In the genomic region with DNA sequence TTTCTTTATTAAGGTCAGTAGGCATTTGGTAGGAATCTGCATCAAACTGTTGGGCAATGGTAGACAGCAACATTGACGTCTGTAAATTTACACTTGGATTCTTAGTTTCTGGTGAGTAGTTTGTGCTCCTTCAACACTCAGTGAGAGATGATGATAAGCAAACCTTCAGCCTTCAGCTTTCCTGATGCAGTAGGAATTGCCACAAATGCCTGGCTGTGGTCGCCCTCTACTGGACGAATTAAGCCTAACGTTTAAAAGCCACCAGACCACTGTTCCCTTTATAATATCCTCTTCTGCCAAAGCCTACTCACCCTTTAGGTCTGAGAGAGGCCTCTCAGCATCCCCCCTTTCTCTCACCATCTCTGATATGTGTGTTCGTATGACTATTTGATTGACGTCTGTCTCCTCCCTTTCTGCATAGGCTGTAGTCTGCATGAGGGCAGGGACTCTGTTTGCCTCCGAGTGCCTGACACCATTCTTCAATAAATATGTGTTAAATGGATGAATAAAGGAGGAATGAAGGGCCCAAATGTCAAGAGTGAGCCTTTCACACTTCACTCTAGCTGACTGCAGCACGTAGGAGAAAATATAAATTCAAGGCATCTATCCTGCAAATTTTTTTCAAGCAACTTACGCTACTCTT, we compare ENCODE assay signal across 1 cellular context.
TF ChIP-seq lines count a peak whose summit lies in the region.

No MANE protein-coding gene starts in this region.

TF ChIP-seq in HepG2, 621 proteins besides CTCF, POLR2A, EP300 and RAD21 (continued from another document):
- TF ChIP-seq, protein P1, sequence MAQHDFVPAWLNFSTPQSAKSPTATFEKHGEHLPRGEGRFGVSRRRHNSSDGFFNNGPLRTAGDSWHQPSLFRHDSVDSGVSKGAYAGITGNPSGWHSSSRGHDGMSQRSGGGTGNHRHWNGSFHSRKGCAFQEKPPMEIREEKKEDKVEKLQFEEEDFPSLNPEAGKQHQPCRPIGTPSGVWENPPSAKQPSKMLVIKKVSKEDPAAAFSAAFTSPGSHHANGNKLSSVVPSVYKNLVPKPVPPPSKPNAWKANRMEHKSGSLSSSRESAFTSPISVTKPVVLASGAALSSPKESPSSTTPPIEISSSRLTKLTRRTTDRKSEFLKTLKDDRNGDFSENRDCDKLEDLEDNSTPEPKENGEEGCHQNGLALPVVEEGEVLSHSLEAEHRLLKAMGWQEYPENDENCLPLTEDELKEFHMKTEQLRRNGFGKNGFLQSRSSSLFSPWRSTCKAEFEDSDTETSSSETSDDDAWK (CRISPR knock-in tag; IDR thresholded peaks at IDR 0.05), result no peak
- TF ChIP-seq, protein P2, sequence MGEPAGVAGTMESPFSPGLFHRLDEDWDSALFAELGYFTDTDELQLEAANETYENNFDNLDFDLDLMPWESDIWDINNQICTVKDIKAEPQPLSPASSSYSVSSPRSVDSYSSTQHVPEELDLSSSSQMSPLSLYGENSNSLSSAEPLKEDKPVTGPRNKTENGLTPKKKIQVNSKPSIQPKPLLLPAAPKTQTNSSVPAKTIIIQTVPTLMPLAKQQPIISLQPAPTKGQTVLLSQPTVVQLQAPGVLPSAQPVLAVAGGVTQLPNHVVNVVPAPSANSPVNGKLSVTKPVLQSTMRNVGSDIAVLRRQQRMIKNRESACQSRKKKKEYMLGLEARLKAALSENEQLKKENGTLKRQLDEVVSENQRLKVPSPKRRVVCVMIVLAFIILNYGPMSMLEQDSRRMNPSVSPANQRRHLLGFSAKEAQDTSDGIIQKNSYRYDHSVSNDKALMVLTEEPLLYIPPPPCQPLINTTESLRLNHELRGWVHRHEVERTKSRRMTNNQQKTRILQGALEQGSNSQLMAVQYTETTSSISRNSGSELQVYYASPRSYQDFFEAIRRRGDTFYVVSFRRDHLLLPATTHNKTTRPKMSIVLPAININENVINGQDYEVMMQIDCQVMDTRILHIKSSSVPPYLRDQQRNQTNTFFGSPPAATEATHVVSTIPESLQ (CRISPR knock-in tag; conservative IDR thresholded peaks at IDR 0.05), result no peak
- TF ChIP-seq HNRNPL (IDR thresholded peaks at IDR 0.05; ENCODE audit: low read depth, low read length) (no peak), ZFP82 (CRISPR knock-in tag; IDR thresholded peaks at IDR 0.05; ENCODE audit: borderline replicate concordance) (no peak), ZBTB21 (CRISPR knock-in tag; IDR thresholded peaks at IDR 0.05) (no peak), ZNF225 (CRISPR knock-in tag; IDR thresholded peaks at IDR 0.05) (no peak), ISX (CRISPR knock-in tag; conservative IDR thresholded peaks at IDR 0.05) (no peak), KLF13 (CRISPR knock-in tag; IDR thresholded peaks at IDR 0.05) (no peak), CC2D1A (CRISPR knock-in tag; IDR thresholded peaks at IDR 0.05) (no peak), GABPA (IDR thresholded peaks at IDR 0.05; ENCODE audit: low read depth, low read length) (no peak), GABPA (CRISPR knock-in tag; IDR thresholded peaks at IDR 0.05; ENCODE audit: low read depth) (no peak), FOXK1 (CRISPR knock-in tag; IDR thresholded peaks at IDR 0.05; ENCODE audit: borderline replicate concordance, low read depth) (no peak), PHB2 (IDR thresholded peaks at IDR 0.05; ENCODE audit: partially characterized antibody) (no peak), NFYC (CRISPR knock-in tag; IDR thresholded peaks at IDR 0.05) (0 out of 2 replicates have a peak, but pooled peaks have one; percentile 15), ZNF121 (CRISPR knock-in tag; IDR thresholded peaks at IDR 0.05) (no peak), TOPORS (CRISPR knock-in tag; IDR thresholded peaks at IDR 0.05) (0 out of 2 replicates have a peak, but pooled peaks have one; percentile 29), KDM6A (CRISPR knock-in tag; IDR thresholded peaks at IDR 0.05; ENCODE audit: low read depth) (no peak), ARNTL (CRISPR knock-in tag; IDR thresholded peaks at IDR 0.05) (no peak), TRIM24 (CRISPR knock-in tag; IDR thresholded peaks at IDR 0.05) (no peak), KDM5B (CRISPR knock-in tag; IDR thresholded peaks at IDR 0.05; ENCODE audit: borderline replicate concordance) (no peak), TBP (CRISPR knock-in tag; IDR thresholded peaks at IDR 0.05) (no peak), ZNF674 (CRISPR knock-in tag; IDR thresholded peaks at IDR 0.05; ENCODE audit: low read depth) (no peak), ZNF264 (CRISPR knock-in tag; IDR thresholded peaks at IDR 0.05) (no peak), JDP2 (CRISPR knock-in tag; IDR thresholded peaks at IDR 0.05; ENCODE audit: borderline replicate concordance) (no peak), ZNF232 (CRISPR knock-in tag; IDR thresholded peaks at IDR 0.05; ENCODE audit: borderline replicate concordance) (no peak), IKZF1 (IDR thresholded peaks at IDR 0.05) (no peak), NFATC3 (CRISPR knock-in tag; IDR thresholded peaks at IDR 0.05) (no peak), ZNF782 (CRISPR knock-in tag; IDR thresholded peaks at IDR 0.05; ENCODE audit: borderline replicate concordance) (no peak), ZNF382 (CRISPR knock-in tag; IDR thresholded peaks at IDR 0.05; ENCODE audit: borderline replicate concordance) (no peak), HNRNPLL (IDR thresholded peaks at IDR 0.05; ENCODE audit: low read depth, low read length, poor library complexity, severe bottlenecking) (no peak), SAFB2 (CRISPR knock-in tag; IDR thresholded peaks at IDR 0.05; ENCODE audit: borderline replicate concordance, low read depth) (no peak), ZBTB8A (CRISPR knock-in tag; IDR thresholded peaks at IDR 0.05; ENCODE audit: borderline replicate concordance, low read depth) (no peak), ZKSCAN8 (CRISPR knock-in tag; IDR thresholded peaks at IDR 0.05; ENCODE audit: borderline replicate concordance) (no peak)
- TF ChIP-seq, protein P3, sequence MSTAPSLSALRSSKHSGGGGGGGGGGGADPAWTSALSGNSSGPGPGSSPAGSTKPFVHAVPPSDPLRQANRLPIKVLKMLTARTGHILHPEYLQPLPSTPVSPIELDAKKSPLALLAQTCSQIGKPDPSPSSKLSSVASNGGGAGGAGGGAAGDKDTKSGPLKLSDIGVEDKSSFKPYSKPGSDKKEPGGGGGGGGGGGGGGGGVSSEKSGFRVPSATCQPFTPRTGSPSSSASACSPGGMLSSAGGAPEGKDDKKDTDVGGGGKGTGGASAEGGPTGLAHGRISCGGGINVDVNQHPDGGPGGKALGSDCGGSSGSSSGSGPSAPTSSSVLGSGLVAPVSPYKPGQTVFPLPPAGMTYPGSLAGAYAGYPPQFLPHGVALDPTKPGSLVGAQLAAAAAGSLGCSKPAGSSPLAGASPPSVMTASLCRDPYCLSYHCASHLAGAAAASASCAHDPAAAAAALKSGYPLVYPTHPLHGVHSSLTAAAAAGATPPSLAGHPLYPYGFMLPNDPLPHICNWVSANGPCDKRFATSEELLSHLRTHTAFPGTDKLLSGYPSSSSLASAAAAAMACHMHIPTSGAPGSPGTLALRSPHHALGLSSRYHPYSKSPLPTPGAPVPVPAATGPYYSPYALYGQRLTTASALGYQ (CRISPR knock-in tag; IDR thresholded peaks at IDR 0.05), result no peak
- TF ChIP-seq, protein P4, sequence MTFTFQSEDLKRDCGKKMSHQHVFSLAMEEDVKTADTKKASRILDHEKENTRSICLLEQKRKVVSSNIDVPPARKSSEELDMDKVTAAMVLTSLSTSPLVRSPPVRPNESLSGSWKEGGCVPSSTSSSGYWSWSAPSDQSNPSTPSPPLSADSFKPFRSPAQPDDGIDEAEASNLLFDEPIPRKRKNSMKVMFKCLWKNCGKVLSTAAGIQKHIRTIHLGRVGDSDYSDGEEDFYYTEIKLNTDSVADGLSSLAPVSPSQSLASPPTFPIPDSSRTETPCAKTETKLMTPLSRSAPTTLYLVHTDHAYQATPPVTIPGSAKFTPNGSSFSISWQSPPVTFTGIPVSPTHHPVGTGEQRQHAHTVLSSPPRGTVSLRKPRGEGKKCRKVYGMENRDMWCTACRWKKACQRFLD (CRISPR knock-in tag; IDR thresholded peaks at IDR 0.05; ENCODE audit: borderline replicate concordance), result no peak
- TF ChIP-seq, protein P5, sequence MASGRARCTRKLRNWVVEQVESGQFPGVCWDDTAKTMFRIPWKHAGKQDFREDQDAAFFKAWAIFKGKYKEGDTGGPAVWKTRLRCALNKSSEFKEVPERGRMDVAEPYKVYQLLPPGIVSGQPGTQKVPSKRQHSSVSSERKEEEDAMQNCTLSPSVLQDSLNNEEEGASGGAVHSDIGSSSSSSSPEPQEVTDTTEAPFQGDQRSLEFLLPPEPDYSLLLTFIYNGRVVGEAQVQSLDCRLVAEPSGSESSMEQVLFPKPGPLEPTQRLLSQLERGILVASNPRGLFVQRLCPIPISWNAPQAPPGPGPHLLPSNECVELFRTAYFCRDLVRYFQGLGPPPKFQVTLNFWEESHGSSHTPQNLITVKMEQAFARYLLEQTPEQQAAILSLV (CRISPR knock-in tag; IDR thresholded peaks at IDR 0.05; ENCODE audit: borderline replicate concordance), result no peak
- TF ChIP-seq, protein P6, sequence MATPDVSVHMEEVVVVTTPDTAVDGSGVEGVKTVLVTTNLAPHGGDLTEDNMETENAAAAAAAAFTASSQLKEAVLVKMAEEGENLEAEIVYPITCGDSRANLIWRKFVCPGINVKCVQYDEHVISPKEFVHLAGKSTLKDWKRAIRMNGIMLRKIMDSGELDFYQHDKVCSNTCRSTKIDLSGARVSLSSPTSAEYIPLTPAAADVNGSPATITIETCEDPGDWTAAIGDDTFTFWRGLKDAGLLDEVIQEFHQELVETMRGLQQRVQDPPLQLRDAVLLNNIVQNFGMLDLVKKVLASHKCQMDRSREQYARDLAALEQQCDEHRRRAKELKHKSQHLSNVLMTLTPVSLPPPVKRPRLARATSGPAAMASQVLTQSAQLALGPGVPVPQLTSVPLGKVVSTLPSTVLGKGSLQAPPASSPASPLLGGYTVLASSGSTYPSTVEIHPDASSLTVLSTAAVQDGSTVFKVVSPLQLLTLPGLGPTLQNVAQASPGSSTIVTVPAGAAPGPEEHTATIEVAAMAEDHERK (CRISPR knock-in tag; IDR thresholded peaks at IDR 0.05; ENCODE audit: low read depth), result no peak
- TF ChIP-seq, protein P7, sequence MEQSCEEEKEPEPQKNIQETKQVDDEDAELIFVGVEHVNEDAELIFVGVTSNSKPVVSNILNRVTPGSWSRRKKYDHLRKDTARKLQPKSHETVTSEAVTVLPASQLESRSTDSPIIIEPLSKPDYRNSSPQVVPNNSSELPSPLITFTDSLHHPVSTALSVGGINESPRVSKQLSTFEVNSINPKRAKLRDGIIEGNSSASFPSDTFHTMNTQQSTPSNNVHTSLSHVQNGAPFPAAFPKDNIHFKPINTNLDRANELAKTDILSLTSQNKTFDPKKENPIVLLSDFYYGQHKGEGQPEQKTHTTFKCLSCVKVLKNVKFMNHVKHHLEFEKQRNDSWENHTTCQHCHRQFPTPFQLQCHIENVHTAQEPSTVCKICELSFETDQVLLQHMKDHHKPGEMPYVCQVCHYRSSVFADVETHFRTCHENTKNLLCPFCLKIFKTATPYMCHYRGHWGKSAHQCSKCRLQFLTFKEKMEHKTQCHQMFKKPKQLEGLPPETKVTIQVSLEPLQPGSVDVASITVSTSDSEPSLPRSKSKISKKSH (CRISPR knock-in tag; IDR thresholded peaks at IDR 0.05; ENCODE audit: borderline replicate concordance), result no peak
- TF ChIP-seq, protein P8, sequence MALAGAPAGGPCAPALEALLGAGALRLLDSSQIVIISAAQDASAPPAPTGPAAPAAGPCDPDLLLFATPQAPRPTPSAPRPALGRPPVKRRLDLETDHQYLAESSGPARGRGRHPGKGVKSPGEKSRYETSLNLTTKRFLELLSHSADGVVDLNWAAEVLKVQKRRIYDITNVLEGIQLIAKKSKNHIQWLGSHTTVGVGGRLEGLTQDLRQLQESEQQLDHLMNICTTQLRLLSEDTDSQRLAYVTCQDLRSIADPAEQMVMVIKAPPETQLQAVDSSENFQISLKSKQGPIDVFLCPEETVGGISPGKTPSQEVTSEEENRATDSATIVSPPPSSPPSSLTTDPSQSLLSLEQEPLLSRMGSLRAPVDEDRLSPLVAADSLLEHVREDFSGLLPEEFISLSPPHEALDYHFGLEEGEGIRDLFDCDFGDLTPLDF (CRISPR knock-in tag; IDR thresholded peaks at IDR 0.05), result no peak
- TF ChIP-seq, protein P9, sequence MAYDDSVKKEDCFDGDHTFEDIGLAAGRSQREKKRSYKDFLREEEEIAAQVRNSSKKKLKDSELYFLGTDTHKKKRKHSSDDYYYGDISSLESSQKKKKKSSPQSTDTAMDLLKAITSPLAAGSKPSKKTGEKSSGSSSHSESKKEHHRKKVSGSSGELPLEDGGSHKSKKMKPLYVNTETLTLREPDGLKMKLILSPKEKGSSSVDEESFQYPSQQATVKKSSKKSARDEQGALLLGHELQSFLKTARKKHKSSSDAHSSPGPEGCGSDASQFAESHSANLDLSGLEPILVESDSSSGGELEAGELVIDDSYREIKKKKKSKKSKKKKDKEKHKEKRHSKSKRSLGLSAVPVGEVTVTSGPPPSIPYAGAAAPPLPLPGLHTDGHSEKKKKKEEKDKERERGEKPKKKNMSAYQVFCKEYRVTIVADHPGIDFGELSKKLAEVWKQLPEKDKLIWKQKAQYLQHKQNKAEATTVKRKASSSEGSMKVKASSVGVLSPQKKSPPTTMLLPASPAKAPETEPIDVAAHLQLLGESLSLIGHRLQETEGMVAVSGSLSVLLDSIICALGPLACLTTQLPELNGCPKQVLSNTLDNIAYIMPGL (CRISPR knock-in tag; IDR thresholded peaks at IDR 0.05; ENCODE audit: borderline replicate concordance in 1 of 2, low read depth in 1 of 2), result peak in 1 of 2 experiments; percentile 54; a peak in 1 of 4 replicates
